Comparison of ENCODE assay signal across 1 cellular context in genomic region chr2:239813261-239814135, GRCh38.
TF ChIP-seq lines count a peak whose summit lies in the region.

No MANE protein-coding gene starts in this region.

TF ChIP-seq in WTC11, 78 proteins besides CTCF, POLR2A, EP300 and RAD21:
- TF ChIP-seq JUN (CRISPR knock-in tag; IDR thresholded peaks at IDR 0.05) (no peak), ZNF512 (CRISPR knock-in tag; IDR thresholded peaks at IDR 0.05; ENCODE audit: borderline replicate concordance) (no peak), CREM (CRISPR knock-in tag; IDR thresholded peaks at IDR 0.05) (no peak), ZNF532 (CRISPR knock-in tag; IDR thresholded peaks at IDR 0.05; ENCODE audit: borderline replicate concordance) (no peak), TEAD1 (CRISPR knock-in tag; IDR thresholded peaks at IDR 0.05) (no peak), NR1H2 (CRISPR knock-in tag; IDR thresholded peaks at IDR 0.05) (no peak), IRF1 (CRISPR knock-in tag; IDR thresholded peaks at IDR 0.05) (no peak), IRF2 (CRISPR knock-in tag; IDR thresholded peaks at IDR 0.05; ENCODE audit: borderline replicate concordance, low read depth) (no peak), SP1 (CRISPR knock-in tag; conservative IDR thresholded peaks at IDR 0.05) (no peak), STAT6 (CRISPR knock-in tag; conservative IDR thresholded peaks at IDR 0.05; ENCODE audit: low read depth) (no peak), PRRX2 (CRISPR knock-in tag; IDR thresholded peaks at IDR 0.05) (no peak), ZSCAN18 (CRISPR knock-in tag; IDR thresholded peaks at IDR 0.05) (no peak), MYBL2 (CRISPR knock-in tag; IDR thresholded peaks at IDR 0.05) (no peak), ZNF317 (CRISPR knock-in tag; IDR thresholded peaks at IDR 0.05; ENCODE audit: borderline replicate concordance, low read depth) (no peak), FOXJ3 (CRISPR knock-in tag; IDR thresholded peaks at IDR 0.05; ENCODE audit: borderline replicate concordance) (no peak), EMX1 (CRISPR knock-in tag; IDR thresholded peaks at IDR 0.05) (no peak), ZNF281 (CRISPR knock-in tag; IDR thresholded peaks at IDR 0.05) (no peak)
- TF ChIP-seq, protein P1, sequence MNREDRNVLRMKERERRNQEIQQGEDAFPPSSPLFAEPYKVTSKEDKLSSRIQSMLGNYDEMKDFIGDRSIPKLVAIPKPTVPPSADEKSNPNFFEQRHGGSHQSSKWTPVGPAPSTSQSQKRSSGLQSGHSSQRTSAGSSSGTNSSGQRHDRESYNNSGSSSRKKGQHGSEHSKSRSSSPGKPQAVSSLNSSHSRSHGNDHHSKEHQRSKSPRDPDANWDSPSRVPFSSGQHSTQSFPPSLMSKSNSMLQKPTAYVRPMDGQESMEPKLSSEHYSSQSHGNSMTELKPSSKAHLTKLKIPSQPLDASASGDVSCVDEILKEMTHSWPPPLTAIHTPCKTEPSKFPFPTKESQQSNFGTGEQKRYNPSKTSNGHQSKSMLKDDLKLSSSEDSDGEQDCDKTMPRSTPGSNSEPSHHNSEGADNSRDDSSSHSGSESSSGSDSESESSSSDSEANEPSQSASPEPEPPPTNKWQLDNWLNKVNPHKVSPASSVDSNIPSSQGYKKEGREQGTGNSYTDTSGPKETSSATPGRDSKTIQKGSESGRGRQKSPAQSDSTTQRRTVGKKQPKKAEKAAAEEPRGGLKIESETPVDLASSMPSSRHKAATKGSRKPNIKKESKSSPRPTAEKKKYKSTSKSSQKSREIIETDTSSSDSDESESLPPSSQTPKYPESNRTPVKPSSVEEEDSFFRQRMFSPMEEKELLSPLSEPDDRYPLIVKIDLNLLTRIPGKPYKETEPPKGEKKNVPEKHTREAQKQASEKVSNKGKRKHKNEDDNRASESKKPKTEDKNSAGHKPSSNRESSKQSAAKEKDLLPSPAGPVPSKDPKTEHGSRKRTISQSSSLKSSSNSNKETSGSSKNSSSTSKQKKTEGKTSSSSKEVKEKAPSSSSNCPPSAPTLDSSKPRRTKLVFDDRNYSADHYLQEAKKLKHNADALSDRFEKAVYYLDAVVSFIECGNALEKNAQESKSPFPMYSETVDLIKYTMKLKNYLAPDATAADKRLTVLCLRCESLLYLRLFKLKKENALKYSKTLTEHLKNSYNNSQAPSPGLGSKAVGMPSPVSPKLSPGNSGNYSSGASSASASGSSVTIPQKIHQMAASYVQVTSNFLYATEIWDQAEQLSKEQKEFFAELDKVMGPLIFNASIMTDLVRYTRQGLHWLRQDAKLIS (CRISPR knock-in tag; IDR thresholded peaks at IDR 0.05; ENCODE audit: borderline replicate concordance): no peak
- TF ChIP-seq, protein P2, sequence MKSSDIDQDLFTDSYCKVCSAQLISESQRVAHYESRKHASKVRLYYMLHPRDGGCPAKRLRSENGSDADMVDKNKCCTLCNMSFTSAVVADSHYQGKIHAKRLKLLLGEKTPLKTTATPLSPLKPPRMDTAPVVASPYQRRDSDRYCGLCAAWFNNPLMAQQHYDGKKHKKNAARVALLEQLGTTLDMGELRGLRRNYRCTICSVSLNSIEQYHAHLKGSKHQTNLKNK (CRISPR knock-in tag; IDR thresholded peaks at IDR 0.05): no peak
